1 cellular context compared by ENCODE assay signal in genomic region chr6:10381133-10381829, GRCh38.
TF ChIP-seq lines count a peak whose summit lies in the region.

No MANE protein-coding gene starts in this region.

TF ChIP-seq in K562, 482 proteins besides CTCF, POLR2A, EP300 and RAD21 (continued from another document):
- no peak for TF ChIP-seq ZNF318 (IDR thresholded peaks at IDR 0.05; ENCODE audit: borderline replicate concordance in 1 of 2, low read depth in 1 of 2)
- no peak for TF ChIP-seq BMI1 (IDR thresholded peaks at IDR 0.05; ENCODE audit: low read length)
- no peak for TF ChIP-seq SMARCB1 (IDR thresholded peaks at IDR 0.05; ENCODE audit: insufficient read length, low read depth)
- TF ChIP-seq TAL1 (IDR thresholded peaks at IDR 0.05): no peak
- TF ChIP-seq RREB1 (CRISPR knock-in tag; IDR thresholded peaks at IDR 0.05): no peak
- no peak for TF ChIP-seq U2AF2 (optimal IDR thresholded peaks at IDR 0.05; ENCODE audit: low read depth, low read length)
